ENCODE assay signal across 14 cellular contexts in the genomic region with DNA sequence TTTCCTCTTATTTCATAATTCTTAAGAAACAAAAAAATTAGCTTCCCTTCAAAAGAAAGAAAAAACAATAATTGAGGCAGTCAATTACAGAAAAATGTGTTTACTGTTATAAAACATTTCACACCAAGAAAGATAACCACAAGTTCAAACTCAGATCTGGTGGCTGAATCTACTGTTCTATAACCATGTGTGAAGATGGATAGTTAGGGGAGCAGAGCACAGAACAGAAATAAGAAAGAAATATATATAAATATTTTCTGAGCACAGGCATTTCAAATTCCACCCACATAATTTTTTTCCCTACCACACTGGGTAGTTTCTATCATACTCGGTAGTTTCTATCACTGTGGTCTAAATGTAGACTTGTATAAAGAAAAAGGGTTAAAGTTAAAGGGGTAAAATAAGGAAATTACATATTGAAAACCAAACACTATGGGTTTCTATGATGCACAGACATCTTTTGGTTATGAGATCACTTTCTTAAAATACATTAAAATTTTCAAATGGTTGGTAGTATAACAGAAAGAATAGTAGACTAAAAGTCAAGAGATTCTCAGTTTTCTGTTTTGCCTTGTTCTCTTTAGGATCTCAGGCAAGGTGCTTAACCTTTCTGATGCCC. TPM values are rescaled to one million over a fixed set of nuclear protein-coding genes. Genes with fewer than 3 reads are reported as not detected.
DNase-seq lines count a peak whose midpoint lies in the region; ATAC-seq and TF ChIP-seq lines count a peak whose summit lies in the region.
"Had no signal": no experiment of that assay in that cellular context is flagged by ENCODE, and none has a peak within 500 bp of the region (broad histone marks: within the 10 kb centered on the region; RNA-seq: fewer than 3 reads in every experiment).

No MANE protein-coding gene starts in this region.

- no peaks in the 10 kb centered on the region for H3K9me2 ChIP-seq in MM.1S (replicated peaks; ENCODE audit: insufficient read depth, low read length)

- DNase-seq in activated CD4-positive, alpha-beta T cell treated with anti-CD3 and anti-CD28 coated beads for 36 hours = no peak
- DNase-seq in activated CD4-positive, alpha-beta T cell treated with anti-CD3 and anti-CD28 coated beads, Interleukin-2, amount 50 U/mL, for 4 hours = no peak
- DNase-seq in MM.1S (peak; percentile 33), NCI-H748 (lab: John Stamatoyannopoulos, UW; ENCODE audit: unreplicated experiment) (no peak), endothelial cell (ENCODE audit: low spot score) (no peak)
- no peak for DNase-seq in stimulated activated effector memory CD8-positive, alpha-beta T cell treated with anti-CD3 and anti-CD28 coated beads, Interleukin-12 subunit alpha, Interleukin-12 subunit beta, amount 100 ng/mL, for 72 hours (ENCODE audit: low spot score in 2 of 2)
- no peak for DNase-seq in activated CD8-positive, alpha-beta memory T cell treated with anti-CD3 and anti-CD28 coated beads, Interleukin-2, amount 50 U/mL, for 4 hours
- DNase-seq: activated CD4-positive, alpha-beta T cell treated with anti-CD3 and anti-CD28 coated beads for 1 hour; glutamatergic neuron; HCEC 1CT; NCI-H1105; NCI-H526 treated with DMSO at 0.1 percent for 48 hours had no signal

- peaks cover 54% of the 10 kb centered on the region for H3K4me1 Mint-ChIP-seq in activated CD4-positive, alpha-beta T cell treated with anti-CD3 and anti-CD28 coated beads for 36 hours
- peaks cover 32% of the 10 kb centered on the region for H3K4me1 Mint-ChIP-seq in stimulated activated effector memory CD8-positive, alpha-beta T cell treated with anti-CD3 and anti-CD28 coated beads, Interleukin-12 subunit alpha, Interleukin-12 subunit beta, amount 100 ng/mL, for 72 hours
- peaks cover 2% of the 10 kb centered on the region for H3K4me1 Mint-ChIP-seq in endothelial cell (ENCODE audit: unreplicated experiment)

- peak; percentile 62 for ATAC-seq in activated CD4-positive, alpha-beta T cell treated with anti-CD3 and anti-CD28 coated beads for 36 hours
- ATAC-seq in GM21723 (IDR thresholded peaks at IDR 0.05; ENCODE audit: unreplicated experiment) = peak; percentile 65
- ATAC-seq in stimulated activated effector memory CD8-positive, alpha-beta T cell treated with anti-CD3 and anti-CD28 coated beads, Interleukin-12 subunit alpha, Interleukin-12 subunit beta, amount 100 ng/mL, for 72 hours = peak; percentile 82

- peak overlapping the region; percentile 14; the same call in 1 of the 2 replicates for H3K4me2 ChIP-seq in MM.1S (ENCODE audit: low read depth, low read length)

- H3K79me2 ChIP-seq in MM.1S (ENCODE audit: low read length) = peaks cover 2% of the 10 kb centered on the region; the same call in 1 of the 2 replicates

- peak overlapping the region; percentile 13; the same call in 1 of the 2 replicates for H3K9ac ChIP-seq in MM.1S (ENCODE audit: low read length)
- H3K9ac ChIP-seq: parathyroid adenoma had no signal

- POLR2A ChIA-PET in activated CD4-positive, alpha-beta T cell treated with anti-CD3 and anti-CD28 coated beads for 36 hours (lab: Charles Lee) = interaction anchor here (0.6 to 1.6 kb wide), 3 partner anchors 9 to 351 kb away, joined by 3 to 6 read pairs (median 5); no protein-coding TSS in a partner anchor

- TF ChIP-seq CTCF in MM.1S (IDR thresholded peaks at IDR 0.05; ENCODE audit: low read length) (no peak), endothelial cell (IDR thresholded peaks at IDR 0.05; ENCODE audit: unreplicated experiment) (no peak)

- intact Hi-C loops in activated CD4-positive, alpha-beta T cell treated with anti-CD3 and anti-CD28 coated beads for 36 hours (cut with DNase I, micrococcal nuclease) = loop anchor here (1.0 to 5.0 kb wide), 5 partner anchors 17 to 941 kb away; partner anchors contain the start of genes MTR (in 1 of the 2) and TOMM20 (in 1 of the 2)

- no peaks in the 10 kb centered on the region for H3K9me3 ChIP-seq in MM.1S (replicated peaks; ENCODE audit: insufficient read depth, low read length)

- no peaks in the 10 kb centered on the region for H4K20me1 ChIP-seq in MM.1S (ENCODE audit: insufficient read depth, low read length)

- H3F3A ChIP-seq in MM.1S (ENCODE audit: insufficient read depth, low read length) = no peaks in the 10 kb centered on the region

- peak overlapping the region; percentile 39; the same call in 1 of the 2 replicates for H3K27ac ChIP-seq in MM.1S (ENCODE audit: low read length)
- H3K27ac ChIP-seq: parathyroid adenoma had no signal

- H3K27me3 ChIP-seq in MM.1S (replicated peaks; ENCODE audit: insufficient read depth, low read length) = no peaks in the 10 kb centered on the region

- no peak overlapping the region for H3K4me3 ChIP-seq in MM.1S (ENCODE audit: low read length)

- no peak overlapping the region for H2AFZ ChIP-seq in MM.1S (ENCODE audit: low read length)
- H2AFZ ChIP-seq: parathyroid adenoma had no signal

- H3K9me3 Mint-ChIP-seq in activated CD4-positive, alpha-beta T cell treated with anti-CD3 and anti-CD28 coated beads for 36 hours (ENCODE audit: low read depth) = no peaks in the 10 kb centered on the region
- peaks cover 3% of the 10 kb centered on the region for H3K9me3 Mint-ChIP-seq in stimulated activated effector memory CD8-positive, alpha-beta T cell treated with anti-CD3 and anti-CD28 coated beads, Interleukin-12 subunit alpha, Interleukin-12 subunit beta, amount 100 ng/mL, for 72 hours
- H3K9me3 Mint-ChIP-seq in endothelial cell (ENCODE audit: unreplicated experiment) = no peaks in the 10 kb centered on the region

- H3K4me3 Mint-ChIP-seq in activated CD4-positive, alpha-beta T cell treated with anti-CD3 and anti-CD28 coated beads for 36 hours = no peak overlapping the region
- no peak overlapping the region for H3K4me3 Mint-ChIP-seq in stimulated activated effector memory CD8-positive, alpha-beta T cell treated with anti-CD3 and anti-CD28 coated beads, Interleukin-12 subunit alpha, Interleukin-12 subunit beta, amount 100 ng/mL, for 72 hours
- no peak overlapping the region for H3K4me3 Mint-ChIP-seq in endothelial cell (ENCODE audit: unreplicated experiment)

- H3K36me3 Mint-ChIP-seq in activated CD4-positive, alpha-beta T cell treated with anti-CD3 and anti-CD28 coated beads for 36 hours (ENCODE audit: low read depth) = peaks cover 5% of the 10 kb centered on the region
- H3K36me3 Mint-ChIP-seq in stimulated activated effector memory CD8-positive, alpha-beta T cell treated with anti-CD3 and anti-CD28 coated beads, Interleukin-12 subunit alpha, Interleukin-12 subunit beta, amount 100 ng/mL, for 72 hours = peaks cover 17% of the 10 kb centered on the region
- H3K36me3 Mint-ChIP-seq in endothelial cell (ENCODE audit: low read depth, unreplicated experiment) = no peaks in the 10 kb centered on the region

- CTCF ChIA-PET in activated CD4-positive, alpha-beta T cell treated with anti-CD3 and anti-CD28 coated beads for 36 hours (lab: Charles Lee) = interaction anchor here (1.0 to 3.7 kb wide), 6 partner anchors 11 to 116 kb away, joined by 3 to 18 read pairs (median 11); partner anchors contain the start of gene LYST

- peak overlapping the region; percentile 84 for H3K27ac Mint-ChIP-seq in activated CD4-positive, alpha-beta T cell treated with anti-CD3 and anti-CD28 coated beads for 36 hours
- H3K27ac Mint-ChIP-seq in stimulated activated effector memory CD8-positive, alpha-beta T cell treated with anti-CD3 and anti-CD28 coated beads, Interleukin-12 subunit alpha, Interleukin-12 subunit beta, amount 100 ng/mL, for 72 hours = no peak overlapping the region
- no peak overlapping the region for H3K27ac Mint-ChIP-seq in endothelial cell (ENCODE audit: unreplicated experiment)

- no peaks in the 10 kb centered on the region for H3K27me3 Mint-ChIP-seq in activated CD4-positive, alpha-beta T cell treated with anti-CD3 and anti-CD28 coated beads for 36 hours
- no peaks in the 10 kb centered on the region for H3K27me3 Mint-ChIP-seq in endothelial cell (ENCODE audit: unreplicated experiment)

- peaks cover 11% of the 10 kb centered on the region; the same call in 1 of the 2 replicates for H3K4me1 ChIP-seq in MM.1S (ENCODE audit: low read length)
- H3K4me1 ChIP-seq: parathyroid adenoma had no signal

- no peaks in the 10 kb centered on the region for H3K36me3 ChIP-seq in MM.1S (replicated peaks; ENCODE audit: insufficient read depth, low read length)

RNA-seq across cellular contexts. Expression of gene LYST, which starts 10.8 kb away (rescaled TPM):
- 10 to 100 TPM; 28.1 to 32.3 TPM for total RNA-seq in activated CD4-positive, alpha-beta T cell treated with anti-CD3 and anti-CD28 coated beads for 36 hours
- total RNA-seq in endothelial cell (ENCODE audit: unreplicated experiment) = 7.4 TPM
